22 cellular contexts compared by ENCODE assay signal in genomic region chr2:102029405-102029804, GRCh38. TPM values are rescaled to one million over a fixed set of nuclear protein-coding genes. Genes with fewer than 3 reads are reported as not detected.
"Had no signal": no experiment of that assay in that cellular context is flagged by ENCODE, and none has a peak within 500 bp of the region (broad histone marks: within the 10 kb centered on the region; RNA-seq: fewer than 3 reads in every experiment).

No MANE protein-coding gene starts in this region.

- H3K36me3 Mint-ChIP-seq: activated naive CD4-positive, alpha-beta T cell treated with anti-CD3 and anti-CD28 coated beads, Interleukin-2, amount 50 U/mL, for 24 hours; memory B cell; WTC11 had no signal

- H3K4me3 Mint-ChIP-seq: activated naive CD4-positive, alpha-beta T cell treated with anti-CD3 and anti-CD28 coated beads, Interleukin-2, amount 50 U/mL, for 24 hours; memory B cell; stimulated activated naive CD8-positive, alpha-beta T cell treated with anti-CD3 and anti-CD28 coated beads, Interleukin-15, Interleukin-2, amounts not matched to agents 100 ng/mL and 50 ng/mL, for 24 hours; WTC11 had no signal

- H3K4me3 ChIP-seq: body of pancreas, cardiac muscle cell, mucosa of descending colon, sigmoid colon, transverse colon, uterus had no signal

- H3K27ac ChIP-seq: body of pancreas, cardiac muscle cell, sigmoid colon had no signal

- H3K36me3 ChIP-seq: cardiac muscle cell, sigmoid colon, transverse colon, uterus had no signal

- ATAC-seq: body of pancreas, mucosa of descending colon, WTC11 had no signal

- DNase-seq: activated gamma-delta T cell; activated T-cell treated with anti-CD3 and anti-CD28 coated beads, Interleukin-2, amount 50 U/mL, for 48 hours; anterior cingulate cortex; body of pancreas; effector CD4-positive, alpha-beta T cell; erythroblast; foreskin melanocyte; mucosa of descending colon; occipital lobe; retina; sigmoid colon; stimulated activated CD4-positive, alpha-beta T cell treated with anti-CD3 and anti-CD28 coated beads, Interleukin-4, amount 100 ng/mL, for 24 hours; T1000; transverse colon; uterus had no signal

- H3K27me3 Mint-ChIP-seq: activated naive CD4-positive, alpha-beta T cell treated with anti-CD3 and anti-CD28 coated beads, Interleukin-2, amount 50 U/mL, for 24 hours; memory B cell; progenitor cell of endocrine pancreas had no signal

- H3K27me3 ChIP-seq: body of pancreas, cardiac muscle cell, sigmoid colon, transverse colon, uterus had no signal

- H3K27ac Mint-ChIP-seq: activated naive CD4-positive, alpha-beta T cell treated with anti-CD3 and anti-CD28 coated beads, Interleukin-2, amount 50 U/mL, for 24 hours; memory B cell; progenitor cell of endocrine pancreas; stimulated activated naive CD8-positive, alpha-beta T cell treated with anti-CD3 and anti-CD28 coated beads, Interleukin-15, Interleukin-2, amounts not matched to agents 100 ng/mL and 50 ng/mL, for 24 hours; WTC11 had no signal

- H3K9me3 Mint-ChIP-seq: activated naive CD4-positive, alpha-beta T cell treated with anti-CD3 and anti-CD28 coated beads, Interleukin-2, amount 50 U/mL, for 24 hours; memory B cell; stimulated activated naive CD8-positive, alpha-beta T cell treated with anti-CD3 and anti-CD28 coated beads, Interleukin-15, Interleukin-2, amounts not matched to agents 100 ng/mL and 50 ng/mL, for 24 hours had no signal

- H3K9me3 ChIP-seq: body of pancreas, mucosa of descending colon, sigmoid colon, transverse colon, uterus had no signal

RNA-seq across cellular contexts. Expression of gene IL1R2, which starts 37.6 kb away (rescaled TPM):
- total RNA-seq: cardiac muscle cell, cerebellum, occipital lobe, progenitor cell of endocrine pancreas had no signal
